In genomic region chr16:75306102-75306762, GRCh38 we compare ENCODE assay signal across 8 cellular contexts. TPM values are rescaled to one million over a fixed set of nuclear protein-coding genes. Genes with fewer than 3 reads are reported as not detected.
DNase-seq lines count a peak whose midpoint lies in the region; ATAC-seq and TF ChIP-seq lines count a peak whose summit lies in the region.

No MANE protein-coding gene starts in this region.

- H3K36me3 ChIP-seq in mesenchymal stem cell (ENCODE audit: control insufficient read depth in 1 of 2, insufficient read depth in 2 of 2, low read depth in 1 of 2, low read length in 2 of 2): peaks cover 9 to 20% of the 10 kb centered on the region in 2 experiments
- no peaks in the 10 kb centered on the region for H3K36me3 ChIP-seq in uterus

- H3K27ac Mint-ChIP-seq in activated naive CD8-positive, alpha-beta T cell: peak overlapping the region; percentile 78
- no peak overlapping the region for H3K27ac Mint-ChIP-seq in activated naive CD8-positive, alpha-beta T cell treated with anti-CD3 and anti-CD28 coated beads for 36 hours

- H3K4ac ChIP-seq in mesenchymal stem cell (ENCODE audit: low read depth in 1 of 2, low read length in 2 of 2): peak overlapping the region; percentile 24 to 97

- H3K9ac ChIP-seq in mesenchymal stem cell (ENCODE audit: low read length): peak overlapping the region; percentile 91

- intact Hi-C loops in uterus (cut with DNase I; ENCODE audit: low total_unique reads): no loop called here

- DNase-seq in activated naive CD8-positive, alpha-beta T cell treated with anti-CD3 and anti-CD28 coated beads for 36 hours: no peak
- DNase-seq in coronary artery (ENCODE audit: low spot score) (no peak), mesenchymal stem cell (no peak), uterus (no peak), islet precursor cell (no peak), MV-4-11 (lab: John Stamatoyannopoulos, UW) (no peak)

- H3K18ac ChIP-seq in mesenchymal stem cell (ENCODE audit: low read depth in 1 of 2, low read length in 2 of 2): peak overlapping the region; percentile 85 to 96

- no peaks in the 10 kb centered on the region for H3K9me3 Mint-ChIP-seq in activated naive CD8-positive, alpha-beta T cell (ENCODE audit: low read depth)
- no peaks in the 10 kb centered on the region for H3K9me3 Mint-ChIP-seq in activated naive CD8-positive, alpha-beta T cell treated with anti-CD3 and anti-CD28 coated beads for 36 hours

- H2AK5ac ChIP-seq in mesenchymal stem cell (ENCODE audit: low read length, severe bottlenecking): peak overlapping the region; percentile 96

- H3K27ac ChIP-seq in coronary artery: peak overlapping the region; percentile 67 to 81
- H3K27ac ChIP-seq in mesenchymal stem cell (ENCODE audit: low read length, poor library complexity, severe bottlenecking): peak overlapping the region; percentile 96
- peak overlapping the region; percentile 80 to 84 for H3K27ac ChIP-seq in uterus

- H3K4me2 ChIP-seq in mesenchymal stem cell (ENCODE audit: low read length, poor library complexity, severe bottlenecking): no peak overlapping the region

- H3K27me3 Mint-ChIP-seq in activated naive CD8-positive, alpha-beta T cell: no peaks in the 10 kb centered on the region
- no peaks in the 10 kb centered on the region for H3K27me3 Mint-ChIP-seq in activated naive CD8-positive, alpha-beta T cell treated with anti-CD3 and anti-CD28 coated beads for 36 hours

- peak overlapping the region; percentile 81 for H2BK5ac ChIP-seq in mesenchymal stem cell (ENCODE audit: low read depth, low read length, poor library complexity, severe bottlenecking)

- ATAC-seq in HG02852 (IDR thresholded peaks at IDR 0.05; ENCODE audit: unreplicated experiment): no peak

- H3K9me3 ChIP-seq in mesenchymal stem cell (ENCODE audit: control insufficient read depth, low read length): no peaks in the 10 kb centered on the region
- no peaks in the 10 kb centered on the region for H3K9me3 ChIP-seq in uterus

- no peak overlapping the region for H3K23ac ChIP-seq in mesenchymal stem cell (ENCODE audit: low read length in 2 of 2)

- H3K36me3 Mint-ChIP-seq in activated naive CD8-positive, alpha-beta T cell: peaks cover 35% of the 10 kb centered on the region
- H3K36me3 Mint-ChIP-seq in activated naive CD8-positive, alpha-beta T cell treated with anti-CD3 and anti-CD28 coated beads for 36 hours: peaks cover 36% of the 10 kb centered on the region

- peak overlapping the region; percentile 94 for H4K91ac ChIP-seq in mesenchymal stem cell (ENCODE audit: low read length)

- H3K79me1 ChIP-seq in mesenchymal stem cell (replicated peaks; ENCODE audit: low read length, poor library complexity, severe bottlenecking): peaks cover 23% of the 10 kb centered on the region

- no peak overlapping the region for H3K4me3 Mint-ChIP-seq in activated naive CD8-positive, alpha-beta T cell
- H3K4me3 Mint-ChIP-seq in activated naive CD8-positive, alpha-beta T cell treated with anti-CD3 and anti-CD28 coated beads for 36 hours: no peak overlapping the region

- peak overlapping the region; percentile 51 for H2BK120ac ChIP-seq in mesenchymal stem cell (ENCODE audit: low read depth, low read length)

- H2BK12ac ChIP-seq in mesenchymal stem cell (ENCODE audit: low read length in 2 of 2): peak overlapping the region; percentile 97 to 100

- H2BK15ac ChIP-seq in mesenchymal stem cell (ENCODE audit: low read depth, poor library complexity, severe bottlenecking): no peak overlapping the region

- H4K8ac ChIP-seq in mesenchymal stem cell (ENCODE audit: low read length): peak overlapping the region; percentile 92

- TF ChIP-seq CTCF in coronary artery (IDR thresholded peaks at IDR 0.05) (no peak), uterus (IDR thresholded peaks at IDR 0.05) (no peak)

- no peaks in the 10 kb centered on the region for H3K27me3 ChIP-seq in mesenchymal stem cell (ENCODE audit: control insufficient read depth in 1 of 2, insufficient read depth in 1 of 2, low read length in 2 of 2)
- no peaks in the 10 kb centered on the region for H3K27me3 ChIP-seq in uterus

- no peak for TF ChIP-seq POLR2A in uterus (IDR thresholded peaks at IDR 0.05)

- no peak overlapping the region for H2AFZ ChIP-seq in mesenchymal stem cell (ENCODE audit: low read depth, low read length)

- H3K4me3 ChIP-seq in coronary artery (no peak overlapping the region), mesenchymal stem cell (ENCODE audit: insufficient read depth in 1 of 2, low read depth in 1 of 2, low read length in 2 of 2) (peak overlapping the region in 1 of 2 experiments; percentile 31), uterus (no peak overlapping the region)

- peak overlapping the region in 1 of 2 experiments; percentile 95 for H3K14ac ChIP-seq in mesenchymal stem cell (ENCODE audit: low read length in 2 of 2)

- H3K4me1 ChIP-seq in mesenchymal stem cell (ENCODE audit: control insufficient read depth, insufficient read depth, low read depth, low read length): peaks cover 15% of the 10 kb centered on the region
- H3K4me1 ChIP-seq in uterus: peaks cover 8% of the 10 kb centered on the region in 2 donors

- WGBS in mesenchymal stem cell: 63% methylated on average over 7 of the region's 9 CpGs

- peaks cover 29% of the 10 kb centered on the region for H3K4me1 Mint-ChIP-seq in activated naive CD8-positive, alpha-beta T cell (ENCODE audit: low read depth)
- peaks cover 27% of the 10 kb centered on the region for H3K4me1 Mint-ChIP-seq in activated naive CD8-positive, alpha-beta T cell treated with anti-CD3 and anti-CD28 coated beads for 36 hours

RNA-seq across cellular contexts. Expression of gene BCAR1, which starts 54.8 kb away (rescaled TPM):
- 1 to 10 TPM in 1 of 2 experiments, under 1 TPM in 1; 0.74 to 1.2 TPM for total RNA-seq in activated naive CD8-positive, alpha-beta T cell treated with anti-CD3 and anti-CD28 coated beads for 36 hours
- polyA plus RNA-seq in mesenchymal stem cell (2013, experiment 1 of 2): 169 TPM
- 176 TPM for polyA plus RNA-seq in mesenchymal stem cell (2013, experiment 2 of 2)
- 100 to 1,000 TPM in 1 of 4 donors, 10 to 100 TPM in 3; 42.8 to 104 (median 47.2) TPM for total RNA-seq in uterus

Comparison
In these comparisons a context has a peak if more than half of its experiments do, and no peak if none do; other contexts are left out.
1. RNA of gene BCAR1, which starts 54.8 kb away (total RNA-seq): 42.8 to 104 TPM in uterus; 0.74 to 1.2 TPM in activated naive CD8-positive, alpha-beta T cell treated with anti-CD3 and anti-CD28 coated beads for 36 hours; every median in the first group is over 10 times any median in the second.
2. Peak in every context shown above with its lines, with median percentiles within 50 percentile points of each other: H3K27ac ChIP-seq.